ENCODE assay signal across 2 cellular contexts in genomic region chr12:115456946-115457689, GRCh38.
TF ChIP-seq lines count a peak whose summit lies in the region.

No MANE protein-coding gene starts in this region.

TF ChIP-seq in GM23338, 12 proteins besides CTCF, POLR2A, EP300 and RAD21 (continued from another document):
- TF ChIP-seq ETS1 (IDR thresholded peaks at IDR 0.05), result no peak
- TF ChIP-seq STAT1 (IDR thresholded peaks at IDR 0.05; ENCODE audit: unreplicated experiment), result no peak
- TF ChIP-seq ZNF114 (CRISPR knock-in tag; IDR thresholded peaks at IDR 0.05), result no peak
- TF ChIP-seq ZNF331 (CRISPR knock-in tag; IDR thresholded peaks at IDR 0.05; ENCODE audit: low read depth), result no peak
- TF ChIP-seq, protein P1, sequence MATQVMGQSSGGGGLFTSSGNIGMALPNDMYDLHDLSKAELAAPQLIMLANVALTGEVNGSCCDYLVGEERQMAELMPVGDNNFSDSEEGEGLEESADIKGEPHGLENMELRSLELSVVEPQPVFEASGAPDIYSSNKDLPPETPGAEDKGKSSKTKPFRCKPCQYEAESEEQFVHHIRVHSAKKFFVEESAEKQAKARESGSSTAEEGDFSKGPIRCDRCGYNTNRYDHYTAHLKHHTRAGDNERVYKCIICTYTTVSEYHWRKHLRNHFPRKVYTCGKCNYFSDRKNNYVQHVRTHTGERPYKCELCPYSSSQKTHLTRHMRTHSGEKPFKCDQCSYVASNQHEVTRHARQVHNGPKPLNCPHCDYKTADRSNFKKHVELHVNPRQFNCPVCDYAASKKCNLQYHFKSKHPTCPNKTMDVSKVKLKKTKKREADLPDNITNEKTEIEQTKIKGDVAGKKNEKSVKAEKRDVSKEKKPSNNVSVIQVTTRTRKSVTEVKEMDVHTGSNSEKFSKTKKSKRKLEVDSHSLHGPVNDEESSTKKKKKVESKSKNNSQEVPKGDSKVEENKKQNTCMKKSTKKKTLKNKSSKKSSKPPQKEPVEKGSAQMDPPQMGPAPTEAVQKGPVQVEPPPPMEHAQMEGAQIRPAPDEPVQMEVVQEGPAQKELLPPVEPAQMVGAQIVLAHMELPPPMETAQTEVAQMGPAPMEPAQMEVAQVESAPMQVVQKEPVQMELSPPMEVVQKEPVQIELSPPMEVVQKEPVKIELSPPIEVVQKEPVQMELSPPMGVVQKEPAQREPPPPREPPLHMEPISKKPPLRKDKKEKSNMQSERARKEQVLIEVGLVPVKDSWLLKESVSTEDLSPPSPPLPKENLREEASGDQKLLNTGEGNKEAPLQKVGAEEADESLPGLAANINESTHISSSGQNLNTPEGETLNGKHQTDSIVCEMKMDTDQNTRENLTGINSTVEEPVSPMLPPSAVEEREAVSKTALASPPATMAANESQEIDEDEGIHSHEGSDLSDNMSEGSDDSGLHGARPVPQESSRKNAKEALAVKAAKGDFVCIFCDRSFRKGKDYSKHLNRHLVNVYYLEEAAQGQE (IDR thresholded peaks at IDR 0.05; ENCODE audit: unreplicated experiment), result no peak
- TF ChIP-seq POLR2AphosphoS5 (IDR thresholded peaks at IDR 0.05; ENCODE audit: low read depth), result no peak
- TF ChIP-seq NANOG (IDR thresholded peaks at IDR 0.05; ENCODE audit: borderline replicate concordance), result no peak
- TF ChIP-seq CREB1 (CRISPR knock-in tag; IDR thresholded peaks at IDR 0.05; ENCODE audit: low read depth), result no peak
- TF ChIP-seq JUNB (IDR thresholded peaks at IDR 0.05; ENCODE audit: unreplicated experiment), result no peak
- no peak for TF ChIP-seq EZH2 (IDR thresholded peaks at IDR 0.05; ENCODE audit: low read depth, unreplicated experiment)
- TF ChIP-seq, protein P2, sequence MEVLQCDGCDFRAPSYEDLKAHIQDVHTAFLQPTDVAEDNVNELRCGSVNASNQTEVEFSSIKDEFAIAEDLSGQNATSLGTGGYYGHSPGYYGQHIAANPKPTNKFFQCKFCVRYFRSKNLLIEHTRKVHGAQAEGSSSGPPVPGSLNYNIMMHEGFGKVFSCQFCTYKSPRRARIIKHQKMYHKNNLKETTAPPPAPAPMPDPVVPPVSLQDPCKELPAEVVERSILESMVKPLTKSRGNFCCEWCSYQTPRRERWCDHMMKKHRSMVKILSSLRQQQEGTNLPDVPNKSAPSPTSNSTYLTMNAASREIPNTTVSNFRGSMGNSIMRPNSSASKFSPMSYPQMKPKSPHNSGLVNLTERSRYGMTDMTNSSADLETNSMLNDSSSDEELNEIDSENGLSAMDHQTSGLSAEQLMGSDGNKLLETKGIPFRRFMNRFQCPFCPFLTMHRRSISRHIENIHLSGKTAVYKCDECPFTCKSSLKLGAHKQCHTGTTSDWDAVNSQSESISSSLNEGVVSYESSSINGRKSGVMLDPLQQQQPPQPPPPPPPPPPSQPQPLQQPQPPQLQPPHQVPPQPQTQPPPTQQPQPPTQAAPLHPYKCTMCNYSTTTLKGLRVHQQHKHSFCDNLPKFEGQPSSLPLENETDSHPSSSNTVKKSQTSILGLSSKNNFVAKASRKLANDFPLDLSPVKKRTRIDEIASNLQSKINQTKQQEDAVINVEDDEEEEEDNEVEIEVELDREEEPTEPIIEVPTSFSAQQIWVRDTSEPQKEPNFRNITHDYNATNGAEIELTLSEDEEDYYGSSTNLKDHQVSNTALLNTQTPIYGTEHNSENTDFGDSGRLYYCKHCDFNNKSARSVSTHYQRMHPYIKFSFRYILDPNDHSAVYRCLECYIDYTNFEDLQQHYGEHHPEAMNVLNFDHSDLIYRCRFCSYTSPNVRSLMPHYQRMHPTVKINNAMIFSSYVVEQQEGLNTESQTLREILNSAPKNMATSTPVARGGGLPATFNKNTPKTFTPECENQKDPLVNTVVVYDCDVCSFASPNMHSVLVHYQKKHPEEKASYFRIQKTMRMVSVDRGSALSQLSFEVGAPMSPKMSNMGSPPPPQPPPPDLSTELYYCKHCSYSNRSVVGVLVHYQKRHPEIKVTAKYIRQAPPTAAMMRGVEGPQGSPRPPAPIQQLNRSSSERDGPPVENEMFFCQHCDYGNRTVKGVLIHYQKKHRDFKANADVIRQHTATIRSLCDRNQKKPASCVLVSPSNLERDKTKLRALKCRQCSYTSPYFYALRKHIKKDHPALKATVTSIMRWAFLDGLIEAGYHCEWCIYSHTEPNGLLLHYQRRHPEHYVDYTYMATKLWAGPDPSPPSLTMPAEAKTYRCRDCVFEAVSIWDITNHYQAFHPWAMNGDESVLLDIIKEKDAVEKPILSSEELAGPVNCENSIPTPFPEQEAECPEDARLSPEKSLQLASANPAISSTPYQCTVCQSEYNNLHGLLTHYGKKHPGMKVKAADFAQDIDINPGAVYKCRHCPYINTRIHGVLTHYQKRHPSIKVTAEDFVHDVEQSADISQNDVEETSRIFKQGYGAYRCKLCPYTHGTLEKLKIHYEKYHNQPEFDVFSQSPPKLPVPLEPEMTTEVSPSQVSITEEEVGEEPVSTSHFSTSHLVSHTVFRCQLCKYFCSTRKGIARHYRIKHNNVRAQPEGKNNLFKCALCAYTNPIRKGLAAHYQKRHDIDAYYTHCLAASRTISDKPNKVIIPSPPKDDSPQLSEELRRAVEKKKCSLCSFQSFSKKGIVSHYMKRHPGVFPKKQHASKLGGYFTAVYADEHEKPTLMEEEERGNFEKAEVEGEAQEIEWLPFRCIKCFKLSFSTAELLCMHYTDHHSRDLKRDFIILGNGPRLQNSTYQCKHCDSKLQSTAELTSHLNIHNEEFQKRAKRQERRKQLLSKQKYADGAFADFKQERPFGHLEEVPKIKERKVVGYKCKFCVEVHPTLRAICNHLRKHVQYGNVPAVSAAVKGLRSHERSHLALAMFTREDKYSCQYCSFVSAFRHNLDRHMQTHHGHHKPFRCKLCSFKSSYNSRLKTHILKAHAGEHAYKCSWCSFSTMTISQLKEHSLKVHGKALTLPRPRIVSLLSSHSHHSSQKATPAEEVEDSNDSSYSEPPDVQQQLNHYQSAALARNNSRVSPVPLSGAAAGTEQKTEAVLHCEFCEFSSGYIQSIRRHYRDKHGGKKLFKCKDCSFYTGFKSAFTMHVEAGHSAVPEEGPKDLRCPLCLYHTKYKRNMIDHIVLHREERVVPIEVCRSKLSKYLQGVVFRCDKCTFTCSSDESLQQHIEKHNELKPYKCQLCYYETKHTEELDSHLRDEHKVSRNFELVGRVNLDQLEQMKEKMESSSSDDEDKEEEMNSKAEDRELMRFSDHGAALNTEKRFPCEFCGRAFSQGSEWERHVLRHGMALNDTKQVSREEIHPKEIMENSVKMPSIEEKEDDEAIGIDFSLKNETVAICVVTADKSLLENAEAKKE (CRISPR knock-in tag; IDR thresholded peaks at IDR 0.05), result no peak

TF ChIP-seq in GM12878, 131 proteins besides CTCF, POLR2A, EP300 and RAD21 (continued from another document):
- TF ChIP-seq SMC3 (IDR thresholded peaks at IDR 0.05; ENCODE audit: borderline replicate concordance, low read length), result peak; percentile 24; the same call in 1 of the 2 replicates
TF ChIP-seq in GM12878: peak in this region for 1.
